1 cellular context compared by ENCODE assay signal in genomic region chr16:57299719-57300386, GRCh38.
TF ChIP-seq lines count a peak whose summit lies in the region.

No MANE protein-coding gene starts in this region.

TF ChIP-seq in K562, 482 proteins besides CTCF, POLR2A, EP300 and RAD21 (continued from another document and continues in another):
- TF ChIP-seq ZBTB40 (IDR thresholded peaks at IDR 0.05) (peak; percentile 84), ZBTB40 (CRISPR knock-in tag; IDR thresholded peaks at IDR 0.05) (0 out of 2 replicates have a peak, but pooled peaks have one; percentile 44), HLTF (IDR thresholded peaks at IDR 0.05) (peak; percentile 94), TCF3 (CRISPR knock-in tag; IDR thresholded peaks at IDR 0.05) (no peak), ARHGAP35 (IDR thresholded peaks at IDR 0.05; ENCODE audit: partially characterized antibody) (no peak), ZMIZ1 (IDR thresholded peaks at IDR 0.05; ENCODE audit: low read depth in 2 of 2, low read length in 2 of 2) (no peak), BHLHE40 (IDR thresholded peaks at IDR 0.05; ENCODE audit: low read length) (no peak; the same call in 1 of the 2 replicates), ZNF146 (CRISPR knock-in tag; IDR thresholded peaks at IDR 0.05; ENCODE audit: unreplicated experiment) (no peak), LCOR (CRISPR knock-in tag; IDR thresholded peaks at IDR 0.05) (no peak; the same call in none of the 2 replicates), HDAC2 (IDR thresholded peaks at IDR 0.05) (0 out of 2 replicates have a peak, but pooled peaks have one; percentile 15), MCM7 (IDR thresholded peaks at IDR 0.05) (no peak), IRF2 (CRISPR knock-in tag; IDR thresholded peaks at IDR 0.05) (no peak), TCF7 (IDR thresholded peaks at IDR 0.05; ENCODE audit: borderline replicate concordance) (peak; percentile 55; the same call in 1 of the 2 replicates), ATF6 (CRISPR knock-in tag; IDR thresholded peaks at IDR 0.05) (no peak; the same call in 1 of the 2 replicates), SRSF9 (IDR thresholded peaks at IDR 0.05; ENCODE audit: borderline replicate concordance, low read depth, low read length) (no peak), TEAD2 (tag; IDR thresholded peaks at IDR 0.05) (no peak), ZKSCAN1 (IDR thresholded peaks at IDR 0.05; ENCODE audit: low read depth, low read length) (peak; percentile 83), ETS2 (tag; IDR thresholded peaks at IDR 0.05; ENCODE audit: borderline replicate concordance, poor library complexity, severe bottlenecking) (no peak), ZNF431 (CRISPR knock-in tag; IDR thresholded peaks at IDR 0.05) (no peak), ZNF699 (CRISPR knock-in tag; IDR thresholded peaks at IDR 0.05; ENCODE audit: insufficient replicate concordance) (no peak), ZBTB12 (CRISPR knock-in tag; IDR thresholded peaks at IDR 0.05) (no peak), NRF1 (conservative IDR thresholded peaks at IDR 0.05 in 1 of 2, IDR thresholded peaks at IDR 0.05 in 1 of 2) (no peak), BCL6 (CRISPR knock-in tag; IDR thresholded peaks at IDR 0.05) (no peak), MTF1 (CRISPR knock-in tag; IDR thresholded peaks at IDR 0.05; ENCODE audit: borderline replicate concordance) (no peak), POLR2B (IDR thresholded peaks at IDR 0.05; ENCODE audit: low read depth, partially characterized antibody) (no peak), ERF (CRISPR knock-in tag; IDR thresholded peaks at IDR 0.05) (no peak), HOMEZ (CRISPR knock-in tag; IDR thresholded peaks at IDR 0.05) (no peak), AFF1 (IDR thresholded peaks at IDR 0.05; ENCODE audit: low read depth in 1 of 2, partially characterized antibody in 2 of 2) (peak; percentile 36 to 72), HES1 (IDR thresholded peaks at IDR 0.05; ENCODE audit: low read depth) (peak; percentile 56; the same call in 1 of the 2 replicates), ZFPM2 (CRISPR knock-in tag; IDR thresholded peaks at IDR 0.05) (no peak), HMG20B (CRISPR knock-in tag; IDR thresholded peaks at IDR 0.05) (peak; percentile 66; the same call in 1 of the 2 replicates), LEF1 (IDR thresholded peaks at IDR 0.05) (peak; percentile 47), FOXP4 (CRISPR knock-in tag; IDR thresholded peaks at IDR 0.05; ENCODE audit: borderline replicate concordance) (no peak)
